In genomic region chr2:898319-898718, GRCh38 we compare ENCODE assay signal across 14 cellular contexts. TPM values are rescaled to one million over a fixed set of nuclear protein-coding genes. Genes with fewer than 3 reads are reported as not detected.
A peak's percentile ranks its signal among the peaks of the same experiment; 100 is the strongest.
DNase-seq lines count a peak whose midpoint lies in the region; ATAC-seq and TF ChIP-seq lines count a peak whose summit lies in the region.
"Had no signal": no experiment of that assay in that cellular context is flagged by ENCODE, and none has a peak within 500 bp of the region (broad histone marks: within the 10 kb centered on the region; RNA-seq: fewer than 3 reads in every experiment).

No MANE protein-coding gene starts in this region.

- H3K4me1 ChIP-seq in SK-N-SH (ENCODE audit: control insufficient read depth in 1 of 2, insufficient read depth in 2 of 2, low read depth in 1 of 2, low read length in 1 of 2), result no peaks in the 10 kb centered on the region
- no peaks in the 10 kb centered on the region for H3K4me1 ChIP-seq in thyroid gland
- no peaks in the 10 kb centered on the region for H3K4me1 ChIP-seq in Caco-2
- no peaks in the 10 kb centered on the region for H3K4me1 ChIP-seq in gastrocnemius medialis
- H3K4me1 ChIP-seq: Peyer's patch, upper lobe of left lung had no signal

- no peak overlapping the region for H3K27ac Mint-ChIP-seq in Caco-2 (ENCODE audit: unreplicated experiment)
- H3K27ac Mint-ChIP-seq: activated CD4-positive, alpha-beta memory T cell treated with anti-CD3 and anti-CD28 coated beads for 36 hours; brain had no signal

- TF ChIP-seq POLR2A in thyroid gland (IDR thresholded peaks at IDR 0.05) (no peak), gastrocnemius medialis (IDR thresholded peaks at IDR 0.05) (no peak)

- peaks cover 45% of the 10 kb centered on the region for H3K9me3 Mint-ChIP-seq in Caco-2 (ENCODE audit: unreplicated experiment)

- intact Hi-C loops in thyroid gland (cut with DNase I) (no loop called here), Caco-2 (cut with micrococcal nuclease; ENCODE audit: unreplicated experiment) (no loop called here), gastrocnemius medialis (cut with DNase I; ENCODE audit: low total_unique reads) (no loop called here)

- no peaks in the 10 kb centered on the region for H3F3A ChIP-seq in SK-N-SH (replicated peaks; ENCODE audit: insufficient read depth)

- ATAC-seq in SK-N-SH treated with all-trans-retinoic acid at 6 μM for 48 hours, result no peak; the same call in 2 of the 3 replicates
- ATAC-seq in HG03520 (IDR thresholded peaks at IDR 0.05; ENCODE audit: unreplicated experiment), result peak; percentile 79
- no peak for ATAC-seq in gastrocnemius medialis

- no peaks in the 10 kb centered on the region for H3K36me3 Mint-ChIP-seq in Caco-2 (ENCODE audit: insufficient read depth, unreplicated experiment)
- H3K36me3 Mint-ChIP-seq: brain had no signal

- no peaks in the 10 kb centered on the region for H3K27me3 ChIP-seq in SK-N-SH (ENCODE audit: insufficient read depth)
- H3K27me3 ChIP-seq in thyroid gland, result no peaks in the 10 kb centered on the region
- no peaks in the 10 kb centered on the region for H3K27me3 ChIP-seq in Caco-2 (replicated peaks; ENCODE audit: control insufficient read depth, insufficient read depth, low read length)
- H3K27me3 ChIP-seq in gastrocnemius medialis, result no peaks in the 10 kb centered on the region
- H3K27me3 ChIP-seq: neutrophil, Peyer's patch, upper lobe of left lung had no signal

- H3K27ac ChIP-seq in SK-N-SH (ENCODE audit: low read depth in 2 of 2, low read length in 1 of 2), result no peak overlapping the region
- no peak overlapping the region for H3K27ac ChIP-seq in thyroid gland
- H3K27ac ChIP-seq in gastrocnemius medialis, result no peak overlapping the region
- H3K27ac ChIP-seq: neutrophil, Peyer's patch, upper lobe of left lung had no signal

- H2AFZ ChIP-seq in SK-N-SH (ENCODE audit: low read depth), result no peak overlapping the region

- H3K4me3 ChIP-seq in SK-N-SH (ENCODE audit: low read depth in 2 of 2, low read length in 1 of 2) (no peak overlapping the region), choroid plexus epithelial cell (ENCODE audit: low read depth, low read length) (no peak overlapping the region), thyroid gland (replicated peaks in 1 of 3) (no peak overlapping the region), Caco-2 (ENCODE audit: low read depth, low read length) (no peak overlapping the region), gastrocnemius medialis (no peak overlapping the region)
- H3K4me3 ChIP-seq: Peyer's patch, upper lobe of left lung had no signal

- no peak overlapping the region for H3K9ac ChIP-seq in SK-N-SH

- H3K36me3 ChIP-seq in SK-N-SH (replicated peaks in 1 of 2; ENCODE audit: control insufficient read depth in 1 of 2, insufficient read depth in 2 of 2, low read length in 1 of 2) (no peaks in the 10 kb centered on the region), thyroid gland (no peaks in the 10 kb centered on the region), Caco-2 (ENCODE audit: control insufficient read depth, insufficient read depth, low read length) (no peaks in the 10 kb centered on the region), gastrocnemius medialis (no peaks in the 10 kb centered on the region)
- H3K36me3 ChIP-seq: neutrophil, Peyer's patch, upper lobe of left lung had no signal

- in situ Hi-C loops in gastrocnemius medialis (cut with MboI; ENCODE audit: low sequenced_read_pairs in 4 of 4), result no loop called here

- 36% methylated on average over 2 of the region's 2 CpGs for WGBS in SK-N-SH (ENCODE audit: low lambda C conversion rate)
- WGBS in thyroid gland, 2 donors, result 35 to 40% methylated on average over 2 of the region's 2 CpGs

- POLR2A ChIA-PET in SK-N-SH (lab: Yijun Ruan, JAX), result no interaction called here
- POLR2A ChIA-PET in Caco-2 (lab: Charles Lee), result no interaction called here

- H3K4me3 Mint-ChIP-seq in Caco-2 (ENCODE audit: unreplicated experiment), result no peak overlapping the region
- H3K4me3 Mint-ChIP-seq: activated CD4-positive, alpha-beta memory T cell treated with anti-CD3 and anti-CD28 coated beads for 36 hours; brain had no signal

- DNase-seq in SK-N-SH, result peak; percentile 78
- DNase-seq in choroid plexus epithelial cell (ENCODE audit: low read depth), result peak; percentile 37
- peak; percentile 42 to 45 for DNase-seq in thyroid gland
- no peak for DNase-seq in Caco-2
- no peak for DNase-seq in HCEC 1CT
- DNase-seq in gastrocnemius medialis, result no peak
- DNase-seq: activated CD4-positive, alpha-beta memory T cell treated with anti-CD3 and anti-CD28 coated beads for 36 hours; AML-193; Peyer's patch; upper lobe of left lung had no signal

- H3K9me3 ChIP-seq in SK-N-SH (no peaks in the 10 kb centered on the region; the same call in 1 of the 2 replicates), thyroid gland (no peaks in the 10 kb centered on the region), Caco-2 (peaks cover 11% of the 10 kb centered on the region; the same call in 1 of the 2 replicates), gastrocnemius medialis (no peaks in the 10 kb centered on the region)
- H3K9me3 ChIP-seq: neutrophil, Peyer's patch had no signal

- BruUV-seq in Caco-2 (replicated peaks; lab: Mats Ljungman, UMichigan), result no TSS peak

- TF ChIP-seq CTCF in SK-N-SH (IDR thresholded peaks at IDR 0.05), result no peak; the same call in 1 of the 2 replicates
- TF ChIP-seq CTCF in choroid plexus epithelial cell (conservative IDR thresholded peaks at IDR 0.05; ENCODE audit: low read depth, low read length), result peak; percentile 61
- TF ChIP-seq CTCF in thyroid gland (IDR thresholded peaks at IDR 0.05), result peak in 5 of 6 experiments; percentile 29 to 79 (median 61)
- no peak for TF ChIP-seq CTCF in Caco-2 (IDR thresholded peaks at IDR 0.05; ENCODE audit: insufficient read depth in 1 of 2, low read depth in 1 of 2, low read length in 1 of 2, severe bottlenecking in 1 of 2, unreplicated experiment in 1 of 2)
- TF ChIP-seq CTCF in gastrocnemius medialis (IDR thresholded peaks at IDR 0.05 in 4 of 5, conservative IDR thresholded peaks at IDR 0.05 in 1 of 5), result no peak

- no peaks in the 10 kb centered on the region for H4K20me1 ChIP-seq in SK-N-SH (ENCODE audit: insufficient read depth)

- peak; percentile 74 for TF ChIP-seq RAD21 in SK-N-SH (IDR thresholded peaks at IDR 0.05; ENCODE audit: low read length)

- no peak for TF ChIP-seq EP300 in SK-N-SH (IDR thresholded peaks at IDR 0.05; ENCODE audit: borderline replicate concordance in 1 of 2, low read depth in 1 of 2, low read length in 1 of 2)

- H3K4me1 Mint-ChIP-seq in Caco-2 (ENCODE audit: low read depth, unreplicated experiment), result no peaks in the 10 kb centered on the region

- no peaks in the 10 kb centered on the region for H3K27me3 Mint-ChIP-seq in Caco-2 (ENCODE audit: insufficient read depth, unreplicated experiment)

- H3K4me2 ChIP-seq in SK-N-SH, result no peak overlapping the region

- CTCF ChIA-PET in SK-N-SH (lab: Yijun Ruan, JAX) (interaction anchor here (0.9 to 1.9 kb wide), 5 partner anchors 12 to 183 kb away, joined by 3 to 16 read pairs (median 5); no protein-coding TSS in a partner anchor), Caco-2 (lab: Charles Lee) (no interaction called here)

- no peaks in the 10 kb centered on the region for H3K79me2 ChIP-seq in SK-N-SH (ENCODE audit: insufficient read depth)

- H3K9me2 ChIP-seq in SK-N-SH, result no peaks in the 10 kb centered on the region

TF ChIP-seq in SK-N-SH, 30 proteins besides CTCF, POLR2A, EP300 and RAD21:
- TF ChIP-seq SIN3A (IDR thresholded peaks at IDR 0.05; ENCODE audit: borderline replicate concordance, low read depth, low read length) (no peak), SMC3 (IDR thresholded peaks at IDR 0.05; ENCODE audit: low read depth, low read length) (peak; percentile 68)

TF ChIP-seq in SK-N-SH treated with all-trans-retinoic acid at 6 μM for 48 hours, 23 proteins besides CTCF, POLR2A, EP300 and RAD21:
- TF ChIP-seq ESRRG (CRISPR knock-in tag; IDR thresholded peaks at IDR 0.05), result no peak
- no peak for TF ChIP-seq ZFP3 (CRISPR knock-in tag; IDR thresholded peaks at IDR 0.05)
- no peak for TF ChIP-seq POU6F1 (CRISPR knock-in tag; IDR thresholded peaks at IDR 0.05; ENCODE audit: borderline replicate concordance, low read depth)

RNA-seq across cellular contexts. Expression of gene SNTG2, which starts 52.3 kb away (rescaled TPM):
- polyA plus RNA-seq in SK-N-SH (2012; rRNA removed), result not detected in 2 replicates
- polyA plus RNA-seq in SK-N-SH (2012; cell fraction: cytosol; rRNA removed), result not detected in 2 replicates
- polyA plus RNA-seq in SK-N-SH (2012; cell fraction: nucleus; rRNA removed), result not detected in 2 replicates
- total RNA-seq in thyroid gland, result 10 to 100 TPM in 2 of 4 donors, 1 to 10 TPM in 2; 4.2 to 14.2 (median 9.2) TPM
- total RNA-seq in Caco-2 (2022), result not detected in 2 replicates
- 1 to 10 TPM in 1 of 4 donors, under 1 TPM in 2, not detected in 1; 0.55 to 1.0 (median 0.92) TPM for total RNA-seq in gastrocnemius medialis

Comparison
In these comparisons a context has a peak if more than half of its experiments do, and no peak if none do; other contexts are left out.
1. DNase-seq: peak in SK-N-SH (single experiment), choroid plexus epithelial cell (single experiment) and thyroid gland (2 of 2); none in Caco-2 (0 of 2), HCEC 1CT (single experiment) and gastrocnemius medialis (0 of 2).
2. CTCF ChIP-seq: peak in choroid plexus epithelial cell (single experiment) and thyroid gland (5 of 6); none in SK-N-SH (single experiment), Caco-2 (0 of 2) and gastrocnemius medialis (0 of 5).